Comparison of ENCODE assay signal across 8 cellular contexts in genomic region chr13:32538234-32538620, GRCh38. TPM values are rescaled to one million over a fixed set of nuclear protein-coding genes. Genes with fewer than 3 reads are reported as not detected.
DNase-seq lines count a peak whose midpoint lies in the region; ATAC-seq and TF ChIP-seq lines count a peak whose summit lies in the region.

No MANE protein-coding gene starts in this region.

- H3K4me1 ChIP-seq in cardiac muscle cell (ENCODE audit: low read depth): peaks cover 14% of the 10 kb centered on the region

- peak overlapping the region; percentile 98 for H3K27ac Mint-ChIP-seq in activated T-helper 2 cell treated with anti-CD3 and anti-CD28 coated beads, Interferon-gamma antibody, Interleukin-2, Interleukin-4, amounts not matched to agents 10 μg/mL and 5 μg/mL and 100 μg/mL, durations not matched to agents 14 hours and 24 hours and 36 hours

- H3K4me3 Mint-ChIP-seq in activated T-helper 2 cell treated with anti-CD3 and anti-CD28 coated beads, Interferon-gamma antibody, Interleukin-2, Interleukin-4, amounts not matched to agents 10 μg/mL and 5 μg/mL and 100 μg/mL, durations not matched to agents 14 hours and 24 hours and 36 hours (ENCODE audit: low read depth): peak overlapping the region; percentile 93

- H3K27me3 Mint-ChIP-seq in activated T-helper 2 cell treated with anti-CD3 and anti-CD28 coated beads, Interferon-gamma antibody, Interleukin-2, Interleukin-4, amounts not matched to agents 10 μg/mL and 5 μg/mL and 100 μg/mL, durations not matched to agents 14 hours and 24 hours and 36 hours (ENCODE audit: low read depth): no peaks in the 10 kb centered on the region

- peaks cover 40% of the 10 kb centered on the region for H3K4me1 Mint-ChIP-seq in activated T-helper 2 cell treated with anti-CD3 and anti-CD28 coated beads, Interferon-gamma antibody, Interleukin-2, Interleukin-4, amounts not matched to agents 10 μg/mL and 5 μg/mL and 100 μg/mL, durations not matched to agents 14 hours and 24 hours and 36 hours (ENCODE audit: low read depth)

- intact Hi-C loops in activated T-helper 2 cell treated with anti-CD3 and anti-CD28 coated beads, Interferon-gamma antibody, Interleukin-2, Interleukin-4, amounts not matched to agents 10 μg/mL and 5 μg/mL and 100 μg/mL, durations not matched to agents 14 hours and 24 hours and 36 hours (cut with micrococcal nuclease): loop anchor here (1.0 to 10.0 kb wide), 8 partner anchors 48 to 1005 kb away; partner anchors contain the start of genes BRCA2, FRY, PDS5B and ZAR1L

- H3K27me3 ChIP-seq in HL-60 (ENCODE audit: insufficient read depth, poor library complexity, severe bottlenecking) (no peaks in the 10 kb centered on the region), cardiac muscle cell (no peaks in the 10 kb centered on the region)

- H3K36me3 ChIP-seq in cardiac muscle cell: peaks cover 5% of the 10 kb centered on the region

- peak overlapping the region; percentile 60 for H3K4me3 ChIP-seq in GM12865 (ENCODE audit: low read depth, low read length)
- peak overlapping the region; percentile 88 for H3K4me3 ChIP-seq in HL-60 (replicated peaks; ENCODE audit: insufficient read depth, low read length)
- peak overlapping the region; percentile 62 for H3K4me3 ChIP-seq in cardiac muscle cell

- peak; percentile 84 for DNase-seq in GM12865 (ENCODE audit: low read depth)
- DNase-seq in HL-60 (ENCODE audit: low read depth in 1 of 2, low spot score in 1 of 2): peak in 1 of 2 experiments; percentile 49
- no peak for DNase-seq in activated T-helper 2 cell treated with anti-CD3 and anti-CD28 coated beads, Interferon-gamma antibody, Interleukin-2, Interleukin-4, amounts not matched to agents 10 μg/mL and 5 μg/mL and 100 μg/mL, durations not matched to agents 14 hours and 24 hours and 36 hours (ENCODE audit: low spot score)
- peak; percentile 52 to 65 for DNase-seq in cardiac muscle cell (ENCODE audit: low read depth in 1 of 2, low spot score in 1 of 2)
- peak; percentile 53 for DNase-seq in putamen (ENCODE audit: low spot score)
- no peak for DNase-seq in NCI-H510A treated with DMSO at 0.1 percent for 48 hours (lab: John Stamatoyannopoulos, UW)
- DNase-seq in GF-D8 (lab: John Stamatoyannopoulos, UW): no peak

- peaks cover 40% of the 10 kb centered on the region for H3K36me3 Mint-ChIP-seq in activated T-helper 2 cell treated with anti-CD3 and anti-CD28 coated beads, Interferon-gamma antibody, Interleukin-2, Interleukin-4, amounts not matched to agents 10 μg/mL and 5 μg/mL and 100 μg/mL, durations not matched to agents 14 hours and 24 hours and 36 hours (ENCODE audit: low read depth)

- H3K9me3 ChIP-seq in cardiac muscle cell (ENCODE audit: low read depth): no peaks in the 10 kb centered on the region

- ATAC-seq in GM21447 (IDR thresholded peaks at IDR 0.05; ENCODE audit: unreplicated experiment): peak; percentile 77

- H3K27ac ChIP-seq in HL-60 (replicated peaks): peak overlapping the region; percentile 93
- H3K27ac ChIP-seq in cardiac muscle cell: peak overlapping the region; percentile 97

- TF ChIP-seq CTCF in GM12865 (IDR thresholded peaks at IDR 0.05; ENCODE audit: insufficient read depth, low read depth, low read length, missing control alignments) (no peak), HL-60 (IDR thresholded peaks at IDR 0.05; ENCODE audit: insufficient read depth, low read length) (no peak), cardiac muscle cell (IDR thresholded peaks at IDR 0.05; ENCODE audit: low read depth, low read length) (no peak)

- H3K9me3 Mint-ChIP-seq in activated T-helper 2 cell treated with anti-CD3 and anti-CD28 coated beads, Interferon-gamma antibody, Interleukin-2, Interleukin-4, amounts not matched to agents 10 μg/mL and 5 μg/mL and 100 μg/mL, durations not matched to agents 14 hours and 24 hours and 36 hours: no peaks in the 10 kb centered on the region

RNA-seq across cellular contexts. Expression of gene N4BP2L2, which starts 0.4 kb away (rescaled TPM):
- 94.3 and 105 TPM in 2 replicates for total RNA-seq in activated T-helper 2 cell treated with anti-CD3 and anti-CD28 coated beads, Interferon-gamma antibody, Interleukin-2, Interleukin-4, amounts not matched to agents 10 μg/mL and 5 μg/mL and 100 μg/mL, durations not matched to agents 14 hours and 24 hours and 36 hours
- 34.6 and 137 TPM in 2 replicates for total RNA-seq in cardiac muscle cell
- polyA plus RNA-seq in cardiac muscle cell: 96.8 and 136 TPM in 2 replicates

RNA-seq across cellular contexts. Expression of gene PDS5B, which starts 48.0 kb away (rescaled TPM):
- total RNA-seq in activated T-helper 2 cell treated with anti-CD3 and anti-CD28 coated beads, Interferon-gamma antibody, Interleukin-2, Interleukin-4, amounts not matched to agents 10 μg/mL and 5 μg/mL and 100 μg/mL, durations not matched to agents 14 hours and 24 hours and 36 hours: 58.5 and 63.1 TPM in 2 replicates
- total RNA-seq in cardiac muscle cell: 17.9 and 26.2 TPM in 2 replicates
- polyA plus RNA-seq in cardiac muscle cell: 18.4 and 27.3 TPM in 2 replicates

Comparison
In these comparisons a context has a peak if more than half of its experiments do, and no peak if none do; other contexts are left out.
1. DNase-seq: peak in GM12865 (single experiment), cardiac muscle cell (2 of 2) and putamen (single experiment); none in activated T-helper 2 cell treated with anti-CD3 and anti-CD28 coated beads, Interferon-gamma antibody, Interleukin-2, Interleukin-4, amounts not matched to agents 10 μg/mL and 5 μg/mL and 100 μg/mL, durations not matched to agents 14 hours and 24 hours and 36 hours (single experiment), NCI-H510A treated with DMSO at 0.1 percent for 48 hours (single experiment) and GF-D8 (single experiment).
2. Peak in every context shown above with its lines, with median percentiles within 50 percentile points of each other: H3K4me3 ChIP-seq.